24 cellular contexts compared by ENCODE assay signal in the genomic region with DNA sequence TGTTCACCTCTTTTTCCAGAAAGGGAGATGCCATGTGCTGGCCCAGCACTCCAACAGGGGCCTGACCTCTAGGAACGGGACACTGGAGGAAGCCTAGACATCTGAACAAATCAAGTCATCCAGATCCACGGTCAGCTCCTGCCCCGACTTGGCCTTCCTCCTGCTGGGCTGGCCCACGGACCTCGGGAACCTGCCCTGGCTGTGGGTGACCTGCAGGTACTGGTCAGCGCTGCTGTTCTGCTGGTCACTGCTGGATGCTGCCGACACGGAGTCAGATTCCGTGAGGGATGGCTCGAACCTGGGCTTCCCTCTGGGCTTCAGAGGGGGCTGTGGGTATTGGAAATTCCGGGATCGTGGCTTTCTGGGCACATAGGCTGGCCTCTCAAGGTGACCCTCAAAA. TPM values are rescaled to one million over a fixed set of nuclear protein-coding genes. Genes with fewer than 3 reads are reported as not detected.
"Had no signal": no experiment of that assay in that cellular context is flagged by ENCODE, and none has a peak within 500 bp of the region (broad histone marks: within the 10 kb centered on the region; RNA-seq: fewer than 3 reads in every experiment).

No MANE protein-coding gene starts in this region.

- H3K27ac ChIP-seq: HL-60, SJSA1, SK-N-MC had no signal

- H3K9me3 Mint-ChIP-seq: IgD-negative memory B cell had no signal

- DNase-seq: KBM-7, MV-4-11, NCI-H1048, NCI-H1105, NCI-H1417, NCI-H1436 treated with DMSO at 0.1 percent for 48 hours, NCI-H1694, NCI-H187 treated with DMSO at 0.1 percent for 48 hours, NCI-H2029 treated with DMSO at 0.1 percent for 48 hours, NCI-H2227 treated with DMSO at 0.1 percent for 48 hours, NCI-H446, NCI-H510A, NCI-H524 treated with DMSO at 0.1 percent for 48 hours, NCI-H69, NCI-H774, Right ventricle myocardium superior, RPMI8226, SIG-M5 had no signal

- H3K9me3 ChIP-seq: SJSA1 had no signal

- H3K4me3 ChIP-seq: SJSA1, SK-N-MC had no signal

- H3K4me3 Mint-ChIP-seq: IgD-negative memory B cell had no signal

RNA-seq across cellular contexts. Expression of a gene that starts 41.7 kb away (rescaled TPM):
- total RNA-seq: LHCN-M2, MCF 10A, Right ventricle myocardium superior had no signal
